In the genomic region with DNA sequence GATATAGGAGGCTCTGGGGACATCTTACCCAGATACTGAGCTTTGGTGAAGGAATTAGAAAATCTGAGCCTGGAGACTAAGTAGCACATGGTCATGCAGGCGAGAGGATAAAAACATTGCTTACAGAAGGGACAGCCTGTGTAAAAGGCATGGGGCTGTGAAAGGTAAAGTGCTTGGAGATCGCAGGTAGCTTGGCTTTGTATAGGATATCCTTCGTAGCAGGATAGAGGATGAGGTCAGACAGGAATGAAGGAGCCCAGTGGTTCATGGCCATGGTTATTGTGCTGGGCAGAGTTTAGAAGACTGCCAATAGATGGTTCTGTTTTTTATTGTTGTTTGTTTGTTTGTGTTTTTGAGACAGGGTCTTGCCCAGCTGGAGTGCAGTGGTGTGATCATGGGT, we compare ENCODE assay signal across 28 cellular contexts.
"Had no signal": no experiment of that assay in that cellular context is flagged by ENCODE, and none has a peak within 500 bp of the region (broad histone marks: within the 10 kb centered on the region; RNA-seq: fewer than 3 reads in every experiment).

No MANE protein-coding gene starts in this region.

- H3K27ac ChIP-seq: heart right ventricle, hepatocyte, lower lobe of right lung, neural progenitor cell, neutrophil, parathyroid adenoma, right atrium auricular region, right lobe of liver, stomach, testis, thyroid gland, transverse colon, uterus had no signal

- H3K4me2 ChIP-seq: hepatocyte, neural progenitor cell, smooth muscle cell had no signal

- H3K4me1 Mint-ChIP-seq: neural progenitor cell had no signal

- H3K9ac ChIP-seq: neural progenitor cell, parathyroid adenoma had no signal

- H3K36me3 Mint-ChIP-seq: neural progenitor cell had no signal

- H3K4me3 Mint-ChIP-seq: naive thymus-derived CD8-positive, alpha-beta T cell; nephron; neural progenitor cell; stimulated activated naive B cell treated with anti-CD40 and anti-IgM and Interleukin-4, amounts not matched to agents 10 μg/mL and 1 μg/mL and 100 μg/mL, for 72 hours had no signal

- H3K9me3 ChIP-seq: heart right ventricle, lower lobe of right lung, neutrophil, right atrium auricular region, right lobe of liver, stomach, testis, thyroid gland, transverse colon, uterus had no signal

- H3K4me3 ChIP-seq: heart right ventricle, hepatocyte, lower lobe of right lung, neural progenitor cell, right atrium auricular region, right lobe of liver, smooth muscle cell, stomach, testis, thyroid gland, transverse colon, uterus had no signal

- H3K27ac Mint-ChIP-seq: nephron; neural progenitor cell; stimulated activated naive B cell treated with anti-CD40 and anti-IgM and Interleukin-4, amounts not matched to agents 10 μg/mL and 1 μg/mL and 100 μg/mL, for 72 hours had no signal

- H3K4me1 ChIP-seq: lower lobe of right lung, neural progenitor cell, parathyroid adenoma, right atrium auricular region, testis, thyroid gland, transverse colon, uterus had no signal

- H3K36me3 ChIP-seq: lower lobe of right lung, neutrophil, right atrium auricular region, right lobe of liver, thyroid gland, uterus had no signal

- DNase-seq: heart right ventricle; kidney glomerular epithelial cell; left cardiac atrium; left ventricle myocardium superior; lower lobe of right lung; mesendoderm; midbrain; naive thymus-derived CD8-positive, alpha-beta T cell; occipital lobe; right lobe of liver; stimulated activated CD4-positive, alpha-beta T cell treated with anti-CD3 and anti-CD28 coated beads, Interleukin-15, amount 100 ng/mL, for 24 hours; stimulated activated CD4-positive, alpha-beta T cell treated with anti-CD3 and anti-CD28 coated beads, Interleukin-2, amount 100 ng/mL, for 24 hours; stimulated activated CD4-positive, alpha-beta T cell treated with anti-CD3 and anti-CD28 coated beads, Interleukin-4, amount 100 ng/mL, for 1 hour; stimulated activated naive B cell treated with anti-CD40 and anti-IgM and Interleukin-4, amounts not matched to agents 10 μg/mL and 1 μg/mL and 100 μg/mL, for 72 hours; stimulated activated naive CD8-positive, alpha-beta T cell treated with anti-CD3 and anti-CD28 coated beads, Interleukin-15, Interleukin-2, amounts not matched to agents 100 U/mL and 50 U/mL, for 24 hours; stomach; testis; thyroid gland; transverse colon; uterus had no signal

- ATAC-seq: heart right ventricle; left cardiac atrium; left lobe of liver; left ventricle myocardium superior; lower lobe of right lung; naive thymus-derived CD8-positive, alpha-beta T cell; right lobe of liver; stimulated activated naive B cell treated with anti-CD40 and anti-IgM and Interleukin-4, amounts not matched to agents 10 μg/mL and 1 μg/mL and 100 μg/mL, for 72 hours; stimulated activated naive CD8-positive, alpha-beta T cell treated with anti-CD3 and anti-CD28 coated beads, Interleukin-15, Interleukin-2, amounts not matched to agents 100 U/mL and 50 U/mL, for 24 hours had no signal

- H3K9me3 Mint-ChIP-seq: naive thymus-derived CD8-positive, alpha-beta T cell; nephron; neural progenitor cell; stimulated activated naive B cell treated with anti-CD40 and anti-IgM and Interleukin-4, amounts not matched to agents 10 μg/mL and 1 μg/mL and 100 μg/mL, for 72 hours had no signal

- H3K27me3 ChIP-seq: heart right ventricle, hepatocyte, neural progenitor cell, neutrophil, right atrium auricular region, right lobe of liver, stomach, testis, thyroid gland, transverse colon, uterus had no signal

- H3K27me3 Mint-ChIP-seq: naive thymus-derived CD8-positive, alpha-beta T cell; stimulated activated naive B cell treated with anti-CD40 and anti-IgM and Interleukin-4, amounts not matched to agents 10 μg/mL and 1 μg/mL and 100 μg/mL, for 72 hours had no signal

- H2AFZ ChIP-seq: hepatocyte, neural progenitor cell, parathyroid adenoma had no signal
